ENCODE assay signal across 2 cellular contexts in genomic region chr2:96062483-96062882, GRCh38. TPM values are rescaled to one million over a fixed set of nuclear protein-coding genes. Genes with fewer than 3 reads are reported as not detected.
"Had no signal": no experiment of that assay in that cellular context is flagged by ENCODE, and none has a peak within 500 bp of the region (broad histone marks: within the 10 kb centered on the region; RNA-seq: fewer than 3 reads in every experiment).

No MANE protein-coding gene starts in this region.

RNA-seq across cellular contexts. Expression of gene ADRA2B, which starts 53.9 kb away (rescaled TPM):
- total RNA-seq: bronchial epithelial cell, cerebellum had no signal
